In the genomic region with DNA sequence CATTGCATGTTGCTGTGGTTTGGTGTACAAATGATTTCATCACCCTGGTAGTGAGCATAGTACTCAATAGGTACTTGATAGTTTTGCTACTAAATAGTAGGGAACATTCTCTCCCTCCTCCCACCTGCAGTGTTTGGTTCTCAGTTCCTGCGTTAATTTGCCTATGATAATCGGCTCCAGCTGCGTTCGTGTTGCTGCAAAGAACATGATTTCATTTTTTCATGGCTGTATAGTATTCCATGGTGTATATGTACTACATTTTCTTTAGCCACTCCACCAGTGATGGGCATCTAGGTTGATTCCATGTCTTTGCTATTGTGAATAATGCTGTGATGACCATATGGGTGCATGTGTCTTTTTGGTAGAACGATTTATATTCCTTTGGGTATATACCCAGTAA, we compare ENCODE assay signal across 24 cellular contexts.
"Had no signal": no experiment of that assay in that cellular context is flagged by ENCODE, and none has a peak within 500 bp of the region (broad histone marks: within the 10 kb centered on the region; RNA-seq: fewer than 3 reads in every experiment).

No MANE protein-coding gene starts in this region.

- DNase-seq: stimulated activated CD4-positive, alpha-beta T cell treated with anti-CD3 and anti-CD28 coated beads, Interleukin-2, amount 100 ng/mL, for 48 hours; stimulated activated CD4-positive, alpha-beta T cell treated with anti-CD3 and anti-CD28 coated beads, Interleukin-4, amount 100 ng/mL, for 1 hour; stimulated activated CD4-positive, alpha-beta T cell treated with anti-CD3 and anti-CD28 coated beads, Interleukin-4, amount 100 ng/mL, for 24 hours; stimulated activated CD4-positive, alpha-beta T cell treated with anti-CD3 and anti-CD28 coated beads, Interleukin-4, amount 100 ng/mL, for 4 hours; stimulated activated CD8-positive, alpha-beta memory T cell treated with anti-CD3 and anti-CD28 coated beads, Interleukin-4, amount 100 ng/mL, for 48 hours; stimulated activated naive B cell treated with anti-CD40 and anti-IgM and Interleukin-4, amounts not matched to agents 10 μg/mL and 1 μg/mL and 100 μg/mL, for 72 hours; stimulated activated naive CD4-positive, alpha-beta T cell; stimulated activated naive CD4-positive, alpha-beta T cell treated with Interleukin-2 at 50 U/mL for 16 hours; stimulated activated naive CD8-positive, alpha-beta T cell treated with anti-CD3 and anti-CD28 coated beads, Interleukin-15, amount 100 ng/mL, for 72 hours; stimulated activated naive CD8-positive, alpha-beta T cell treated with anti-CD3 and anti-CD28 coated beads, Interleukin-15, Interleukin-2, amounts not matched to agents 100 U/mL and 50 U/mL, for 24 hours; stomach; substantia nigra; testis; thyroid gland; tibial artery; transverse colon; trophoblast cell; upper lobe of left lung; upper lobe of right lung; uterus had no signal

- H3K4me3 ChIP-seq: stomach, suprapubic skin, testis, thoracic aorta, thyroid gland, tibial artery, tibial nerve, transverse colon, upper lobe of left lung, upper lobe of right lung, uterus, vagina had no signal

- H3K27ac ChIP-seq: stomach, suprapubic skin, testis, thoracic aorta, thyroid gland, tibial artery, tibial nerve, transverse colon, upper lobe of left lung, upper lobe of right lung, uterus, vagina had no signal

- H3K36me3 ChIP-seq: stomach, suprapubic skin, thoracic aorta, thyroid gland, tibial artery, tibial nerve, transverse colon, upper lobe of left lung, upper lobe of right lung, uterus, vagina had no signal

- H3K9me3 ChIP-seq: suprapubic skin, testis, thoracic aorta, thyroid gland, tibial artery, tibial nerve, transverse colon, upper lobe of left lung, upper lobe of right lung, uterus, vagina had no signal

- H3K4me1 ChIP-seq: stomach, suprapubic skin, testis, thyroid gland, tibial artery, tibial nerve, transverse colon, upper lobe of left lung, upper lobe of right lung, uterus, vagina had no signal
